Comparison of ENCODE assay signal across 8 cellular contexts in genomic region chr6:32785781-32786533, GRCh38. TPM values are rescaled to one million over a fixed set of nuclear protein-coding genes. Genes with fewer than 3 reads are reported as not detected.
A peak's percentile ranks its signal among the peaks of the same experiment; 100 is the strongest.
DNase-seq lines count a peak whose midpoint lies in the region; ATAC-seq, FAIRE-seq and TF ChIP-seq lines count a peak whose summit lies in the region.

No MANE protein-coding gene starts in this region.

- CTCF ChIA-PET in AG04450 (lab: Charles Lee): interaction anchor here (0.6 to 6.1 kb wide), 19 partner anchors 8 to 812 kb away, joined by 3 to 96 read pairs (median 4); partner anchors contain the start of gene TAP2

- H3K27ac Mint-ChIP-seq in naive B cell: peak overlapping the region in 3 of 6 donors; percentile 16 to 67 (median 17)

- H3K9me3 Mint-ChIP-seq in naive B cell: peaks cover 0 to 13% (median 4%) of the 10 kb centered on the region in 7 donors

- no peak overlapping the region for H3K4me3 Mint-ChIP-seq in naive B cell

- POLR2A ChIA-PET in AG04450 (lab: Yijun Ruan, JAX): no interaction called here

- peaks cover 0 to 7% (median 0%) of the 10 kb centered on the region in 3 donors for H3K27me3 Mint-ChIP-seq in naive B cell

- peaks cover 9% of the 10 kb centered on the region for H3K27me3 ChIP-seq in AG04450 (ENCODE audit: control insufficient read depth, insufficient read depth, low read length)

- peaks cover 6 to 7% of the 10 kb centered on the region in 2 donors for H3K36me3 Mint-ChIP-seq in naive B cell

- H3K4me3 ChIP-seq in AG04450 (ENCODE audit: low read depth, low read length): no peak overlapping the region

- H3K9me3 ChIP-seq in AG04450 (ENCODE audit: control insufficient read depth, insufficient read depth, low read length): no peaks in the 10 kb centered on the region

- DNase-seq in AG04450 (ENCODE audit: low read depth, low spot score) (no peak), GDM1 (lab: John Stamatoyannopoulos, UW) (peak; percentile 58), NCI-H146 treated with DMSO at 0.1 percent for 48 hours (lab: John Stamatoyannopoulos, UW; ENCODE audit: unreplicated experiment) (peak; percentile 2), naive B cell (peak; percentile 56), omental fat pad (ENCODE audit: low spot score) (no peak)

- FAIRE-seq in TTC549 (lab: Jason Lieb, UNC): peak; percentile 88

- ATAC-seq in esophagus mucosa (peak; percentile 80), naive B cell (ENCODE audit: low read depth in 2 of 2) (peak; percentile 79 to 91), GM19351 (IDR thresholded peaks at IDR 0.05; ENCODE audit: unreplicated experiment) (no peak), omental fat pad (ENCODE audit: low FRiP score) (no peak)

- TF ChIP-seq CTCF in AG04450 (IDR thresholded peaks at IDR 0.05; ENCODE audit: low read depth, low read length) (peak; percentile 66), omental fat pad (IDR thresholded peaks at IDR 0.05) (no peak)

- H3K4me1 Mint-ChIP-seq in naive B cell: peaks cover 0 to 10% (median 4%) of the 10 kb centered on the region in 3 donors

- H3K27ac ChIP-seq in AG04450 (ENCODE audit: low read depth, low read length): no peak overlapping the region

RNA-seq across cellular contexts. Expression of gene HLA-DQB2, which starts 22.6 kb away (rescaled TPM):
- polyA plus RNA-seq in AG04450 (2011; rRNA removed): not detected in 2 replicates
- not detected in 2 replicates for polyA minus RNA-seq in AG04450 (2011; rRNA and poly(A)+ RNA removed)
- 0.64 TPM for total RNA-seq in esophagus mucosa
- 100 to 1,000 TPM in 2 of 6 donors, 10 to 100 TPM in 2, not detected in 2; 59.3 to 118 (median 92.8) TPM for polyA plus RNA-seq in naive B cell (ENCODE audit: low read depth in 6 of 6)
- total RNA-seq in omental fat pad: 1 to 10 TPM in 2 of 4 donors, under 1 TPM in 1, not detected in 1; 0.96 to 7.4 (median 2.6) TPM

RNA-seq across cellular contexts. Expression of gene HLA-DOB, which starts 30.8 kb away (rescaled TPM):
- polyA plus RNA-seq in AG04450 (2011; rRNA removed) (not detected in 2 replicates), naive B cell (ENCODE audit: low read depth in 6 of 6) (1,000 to 10,000 TPM in 1 of 6 donors, 100 to 1,000 TPM in 5; 669 to 1,199 (median 837) TPM)
- not detected in 2 replicates for polyA minus RNA-seq in AG04450 (2011; rRNA and poly(A)+ RNA removed)
- total RNA-seq in esophagus mucosa (0.52 TPM), omental fat pad (1 to 10 TPM in 2 of 4 donors, under 1 TPM in 1, not detected in 1; 0.56 to 2.8 (median 1.6) TPM)

RNA-seq across cellular contexts. Expression of gene HLA-DQA2, which starts 44.8 kb away (rescaled TPM):
- polyA plus RNA-seq in AG04450 (2011; rRNA removed) (not detected in 2 replicates), naive B cell (ENCODE audit: low read depth in 6 of 6) (100 to 1,000 TPM in 3 of 6 donors, 10 to 100 TPM in 2, under 1 TPM in 1; 0.82 to 164 (median 101) TPM)
- polyA minus RNA-seq in AG04450 (2011; rRNA and poly(A)+ RNA removed): not detected in 2 replicates
- total RNA-seq in esophagus mucosa (0.80 TPM), omental fat pad (1 to 10 TPM in 1 of 4 donors, under 1 TPM in 2, not detected in 1; 0.56 to 2.4 (median 0.96) TPM)

RNA-seq across cellular contexts. Expression of gene TAP2, which starts 52.6 kb away (rescaled TPM):
- polyA plus RNA-seq in AG04450 (2011; rRNA removed): 15.3 and 15.4 TPM in 2 replicates
- 39.9 and 55.3 TPM in 2 replicates for polyA minus RNA-seq in AG04450 (2011; rRNA and poly(A)+ RNA removed)
- total RNA-seq in esophagus mucosa: 23.1 TPM
- 10 to 100 TPM; 18.2 to 33.0 (median 25.4) TPM for polyA plus RNA-seq in naive B cell (ENCODE audit: low read depth in 6 of 6)
- total RNA-seq in omental fat pad: 10 to 100 TPM; 10.1 to 54.5 (median 20.0) TPM

RNA-seq across cellular contexts. Expression of gene PSMB8, which starts 57.9 kb away (rescaled TPM):
- polyA plus RNA-seq in AG04450 (2011; rRNA removed) (62.0 and 70.0 TPM in 2 replicates), naive B cell (ENCODE audit: low read depth in 6 of 6) (100 to 1,000 TPM; 297 to 462 (median 380) TPM)
- polyA minus RNA-seq in AG04450 (2011; rRNA and poly(A)+ RNA removed): 25.3 and 28.0 TPM in 2 replicates
- total RNA-seq in esophagus mucosa (33.0 TPM), omental fat pad (10 to 100 TPM; 38.5 to 71.2 (median 42.3) TPM)

Comparison
In these comparisons a context has a peak if more than half of its experiments do, and no peak if none do; other contexts are left out.
1. DNase-seq: peak in GDM1 (single experiment), NCI-H146 treated with DMSO at 0.1 percent for 48 hours (single experiment) and naive B cell (single experiment); none in AG04450 (single experiment) and omental fat pad (single experiment).
2. ATAC-seq: peak in esophagus mucosa (single experiment) and naive B cell (2 of 2); none in GM19351 (single experiment) and omental fat pad (single experiment).